Comparison of ENCODE assay signal across 9 cellular contexts in genomic region chr6:111564482-111564945, GRCh38. TPM values are rescaled to one million over a fixed set of nuclear protein-coding genes. Genes with fewer than 3 reads are reported as not detected.
DNase-seq lines count a peak whose midpoint lies in the region; ATAC-seq and TF ChIP-seq lines count a peak whose summit lies in the region.
"Had no signal": no experiment of that assay in that cellular context is flagged by ENCODE, and none has a peak within 500 bp of the region (broad histone marks: within the 10 kb centered on the region; RNA-seq: fewer than 3 reads in every experiment).

No MANE protein-coding gene starts in this region.

- DNase-seq in GM03348 (ENCODE audit: low spot score) (peak; percentile 73), posterior vena cava (ENCODE audit: low spot score) (peak; percentile 88), erythroblast (lab: John Stamatoyannopoulos, UW) (no peak), CD14-positive monocyte (ENCODE audit: low spot score) (no peak), pons (ENCODE audit: low spot score) (no peak)
- DNase-seq: stimulated activated naive B cell treated with anti-CD40 and anti-IgM and Interleukin-4, amounts not matched to agents 10 μg/mL and 1 μg/mL and 100 μg/mL, for 72 hours had no signal

- TF ChIP-seq POLR2A in erythroblast (IDR thresholded peaks at IDR 0.05; ENCODE audit: low read length) = no peak

- H3K9me3 ChIP-seq in Loucy (ENCODE audit: insufficient read depth, low read depth, low read length) = no peaks in the 10 kb centered on the region

- H3K36me3 Mint-ChIP-seq in CD14-positive monocyte = peaks cover 65 to 72% of the 10 kb centered on the region in 2 donors

- H3K4me2 ChIP-seq in Loucy (ENCODE audit: low read depth, low read length, poor library complexity, severe bottlenecking) = peak overlapping the region; percentile 79

- peaks cover 32% of the 10 kb centered on the region for H3K79me2 ChIP-seq in Loucy (ENCODE audit: insufficient read depth, low read length)

- H3K27ac Mint-ChIP-seq in CD14-positive monocyte = no peak overlapping the region

- no peaks in the 10 kb centered on the region for H3K9me2 ChIP-seq in Loucy (replicated peaks; ENCODE audit: low read depth, low read length)

- peak overlapping the region; percentile 50 for H3K27ac ChIP-seq in cingulate gyrus (ENCODE audit: low read depth, low read length)

- ATAC-seq in GM19455 (IDR thresholded peaks at IDR 0.05; ENCODE audit: unreplicated experiment) = no peak

- H3K9ac ChIP-seq in Loucy (ENCODE audit: low read depth, low read length, poor library complexity, severe bottlenecking) = peak overlapping the region; percentile 73

- no peaks in the 10 kb centered on the region for H3K9me3 Mint-ChIP-seq in CD14-positive monocyte
- H3K9me3 Mint-ChIP-seq: stimulated activated naive B cell treated with anti-CD40 and anti-IgM and Interleukin-4, amounts not matched to agents 10 μg/mL and 1 μg/mL and 100 μg/mL, for 72 hours had no signal

- no peak overlapping the region for H2AFZ ChIP-seq in Loucy (ENCODE audit: low read length)

- no peaks in the 10 kb centered on the region for H3K27me3 Mint-ChIP-seq in CD14-positive monocyte (ENCODE audit: low read depth in 3 of 3)
- H3K27me3 Mint-ChIP-seq: stimulated activated naive B cell treated with anti-CD40 and anti-IgM and Interleukin-4, amounts not matched to agents 10 μg/mL and 1 μg/mL and 100 μg/mL, for 72 hours had no signal

- TF ChIP-seq CTCF in Loucy (conservative IDR thresholded peaks at IDR 0.05; ENCODE audit: low read length) (no peak), CD14-positive monocyte (IDR thresholded peaks at IDR 0.05) (no peak)

- no peaks in the 10 kb centered on the region for H3F3A ChIP-seq in Loucy (ENCODE audit: low read depth)

- H3K4me3 ChIP-seq in Loucy (ENCODE audit: low read length, poor library complexity, severe bottlenecking) = peak overlapping the region; percentile 19

- H3K4me1 Mint-ChIP-seq in CD14-positive monocyte = peaks cover 21% of the 10 kb centered on the region

- H3K4me1 ChIP-seq in Loucy (ENCODE audit: insufficient read depth, low read length, poor library complexity, severe bottlenecking) = peaks cover 79% of the 10 kb centered on the region

- intact Hi-C loops in posterior vena cava (cut with DNase I) (loop anchor here (10.0 kb wide), 1 partner anchor 80 kb away; the partner anchor contains the start of gene REV3L (in 2 of the 2)), CD14-positive monocyte (cut with micrococcal nuclease) (no loop called here)

- no peak overlapping the region for H3K4me3 Mint-ChIP-seq in CD14-positive monocyte
- H3K4me3 Mint-ChIP-seq: stimulated activated naive B cell treated with anti-CD40 and anti-IgM and Interleukin-4, amounts not matched to agents 10 μg/mL and 1 μg/mL and 100 μg/mL, for 72 hours had no signal

- peaks cover 3% of the 10 kb centered on the region; the same call in 1 of the 2 replicates for H3K36me3 ChIP-seq in Loucy (ENCODE audit: insufficient read depth, low read length)

- no peaks in the 10 kb centered on the region for H4K20me1 ChIP-seq in Loucy (ENCODE audit: insufficient read depth, low read length, poor library complexity, severe bottlenecking)

- no peaks in the 10 kb centered on the region for H3K27me3 ChIP-seq in Loucy (ENCODE audit: insufficient read depth, low read length, poor library complexity, severe bottlenecking)

RNA-seq across cellular contexts. Expression of gene TRAF3IP2, which starts 41.2 kb away (rescaled TPM):
- 10 to 100 TPM; 21.1 to 44.9 TPM for total RNA-seq in posterior vena cava
- 1 to 10 TPM; 1.9 to 3.6 TPM for polyA plus RNA-seq in CD14-positive monocyte

Comparison
In these comparisons a context has a peak if more than half of its experiments do, and no peak if none do; other contexts are left out.
1. DNase-seq: peak in GM03348 (single experiment) and posterior vena cava (single experiment); none in erythroblast (0 of 2), CD14-positive monocyte (single experiment) and pons (single experiment).
2. intact Hi-C loops: an anchor here in posterior vena cava (10.0 kb wide); none called in CD14-positive monocyte.